Comparison of ENCODE assay signal across 15 cellular contexts in genomic region chr7:22174574-22174953, GRCh38.
A peak's percentile ranks its signal among the peaks of the same experiment; 100 is the strongest.
DNase-seq lines count a peak whose midpoint lies in the region; ATAC-seq and TF ChIP-seq lines count a peak whose summit lies in the region.
"Had no signal": no experiment of that assay in that cellular context is flagged by ENCODE, and none has a peak within 500 bp of the region (broad histone marks: within the 10 kb centered on the region; RNA-seq: fewer than 3 reads in every experiment).

No MANE protein-coding gene starts in this region.

- intact Hi-C loops in activated CD8-positive, alpha-beta T cell treated with anti-CD3 and anti-CD28 coated beads for 36 hours (cut with micrococcal nuclease) = no loop called here
- intact Hi-C loops in body of pancreas (cut with DNase I) = no loop called here

- H3K4me1 ChIP-seq in body of pancreas = peaks cover 64% of the 10 kb centered on the region
- H3K4me1 ChIP-seq: sigmoid colon had no signal

- H3K9me3 ChIP-seq in body of pancreas = no peaks in the 10 kb centered on the region
- H3K9me3 ChIP-seq: sigmoid colon had no signal

- TF ChIP-seq POLR2A in body of pancreas (IDR thresholded peaks at IDR 0.05) = no peak

- H3K4me1 Mint-ChIP-seq in activated CD8-positive, alpha-beta T cell treated with anti-CD3 and anti-CD28 coated beads, Interleukin-2, amount 10 ng/mL, durations not matched to agents 7 days and 5 days (ENCODE audit: low read depth) = peaks cover 17% of the 10 kb centered on the region
- H3K4me1 Mint-ChIP-seq in activated CD8-positive, alpha-beta T cell treated with anti-CD3 and anti-CD28 coated beads for 36 hours (ENCODE audit: low read depth) = peaks cover 7% of the 10 kb centered on the region
- peaks cover 14% of the 10 kb centered on the region for H3K4me1 Mint-ChIP-seq in stimulated activated memory B cell treated with anti-CD40 and anti-IgM and Interleukin-4, amounts not matched to agents 10 μg/mL and 1 μg/mL and 100 μg/mL, for 72 hours
- H3K4me1 Mint-ChIP-seq: nephron had no signal

- no peak for DNase-seq in activated CD8-positive, alpha-beta T cell treated with anti-CD3 and anti-CD28 coated beads, Interleukin-2, amount 10 ng/mL, durations not matched to agents 7 days and 5 days
- DNase-seq in activated CD8-positive, alpha-beta T cell treated with anti-CD3 and anti-CD28 coated beads for 36 hours = no peak
- DNase-seq in body of pancreas (no peak), foreskin fibroblast (no peak), NCI-H1092 (lab: John Stamatoyannopoulos, UW) (no peak)
- DNase-seq: activated gamma-delta T cell treated with Interleukin-2 at 50 U/mL for 16 hours; NCI-H2029 treated with DMSO at 0.1 percent for 48 hours; NCI-H774; sigmoid colon; stimulated activated naive CD4-positive, alpha-beta T cell treated with Interleukin-2 at 50 U/mL for 16 hours; T-helper 9 cell had no signal

- H3K36me3 Mint-ChIP-seq in activated CD8-positive, alpha-beta T cell treated with anti-CD3 and anti-CD28 coated beads, Interleukin-2, amount 10 ng/mL, durations not matched to agents 7 days and 5 days (ENCODE audit: low read depth) = no peaks in the 10 kb centered on the region
- no peaks in the 10 kb centered on the region for H3K36me3 Mint-ChIP-seq in activated CD8-positive, alpha-beta T cell treated with anti-CD3 and anti-CD28 coated beads for 36 hours (ENCODE audit: low read depth)
- peaks cover 6% of the 10 kb centered on the region for H3K36me3 Mint-ChIP-seq in stimulated activated memory B cell treated with anti-CD40 and anti-IgM and Interleukin-4, amounts not matched to agents 10 μg/mL and 1 μg/mL and 100 μg/mL, for 72 hours

- no peak for TF ChIP-seq CTCF in activated CD8-positive, alpha-beta T cell treated with anti-CD3 and anti-CD28 coated beads for 36 hours (IDR thresholded peaks at IDR 0.05)
- TF ChIP-seq CTCF in body of pancreas (IDR thresholded peaks at IDR 0.05) (no peak), foreskin fibroblast (IDR thresholded peaks at IDR 0.05; ENCODE audit: low read depth, low read length) (no peak)

- peak overlapping the region in 3 of 4 donors; percentile 60 to 81 (median 68) for H3K27ac ChIP-seq in body of pancreas
- H3K27ac ChIP-seq: sigmoid colon had no signal

- H3K27me3 ChIP-seq in body of pancreas = no peaks in the 10 kb centered on the region
- H3K27me3 ChIP-seq: sigmoid colon had no signal

- no peaks in the 10 kb centered on the region for H3K9me3 Mint-ChIP-seq in activated CD8-positive, alpha-beta T cell treated with anti-CD3 and anti-CD28 coated beads, Interleukin-2, amount 10 ng/mL, durations not matched to agents 7 days and 5 days (ENCODE audit: insufficient read depth)
- no peaks in the 10 kb centered on the region for H3K9me3 Mint-ChIP-seq in activated CD8-positive, alpha-beta T cell treated with anti-CD3 and anti-CD28 coated beads for 36 hours
- peaks cover 6% of the 10 kb centered on the region for H3K9me3 Mint-ChIP-seq in stimulated activated memory B cell treated with anti-CD40 and anti-IgM and Interleukin-4, amounts not matched to agents 10 μg/mL and 1 μg/mL and 100 μg/mL, for 72 hours

- peak; percentile 22 for ATAC-seq in activated CD8-positive, alpha-beta T cell treated with anti-CD3 and anti-CD28 coated beads, Interleukin-2, amount 10 ng/mL, durations not matched to agents 7 days and 5 days
- ATAC-seq in activated CD8-positive, alpha-beta T cell treated with anti-CD3 and anti-CD28 coated beads for 36 hours = no peak
- ATAC-seq in HG02642 (IDR thresholded peaks at IDR 0.05; ENCODE audit: poor library complexity, unreplicated experiment) (peak; percentile 14), body of pancreas (no peak), GM19351 (IDR thresholded peaks at IDR 0.05; ENCODE audit: unreplicated experiment) (no peak)
- no peak for ATAC-seq in stimulated activated memory B cell treated with anti-CD40 and anti-IgM and Interleukin-4, amounts not matched to agents 10 μg/mL and 1 μg/mL and 100 μg/mL, for 72 hours

- POLR2A ChIA-PET in activated CD8-positive, alpha-beta T cell treated with anti-CD3 and anti-CD28 coated beads, Interleukin-2, amount 10 ng/mL, durations not matched to agents 7 days and 5 days (lab: Charles Lee) = no interaction called here
- POLR2A ChIA-PET in activated CD8-positive, alpha-beta T cell treated with anti-CD3 and anti-CD28 coated beads for 36 hours (lab: Charles Lee) = no interaction called here

- no peak overlapping the region for H3K4me3 ChIP-seq in body of pancreas
- no peak overlapping the region for H3K4me3 ChIP-seq in foreskin fibroblast (ENCODE audit: low read depth in 1 of 2, low read length in 2 of 2)
- H3K4me3 ChIP-seq: sigmoid colon had no signal

- peaks cover 22% of the 10 kb centered on the region for H3K27me3 Mint-ChIP-seq in activated CD8-positive, alpha-beta T cell treated with anti-CD3 and anti-CD28 coated beads, Interleukin-2, amount 10 ng/mL, durations not matched to agents 7 days and 5 days (ENCODE audit: low read depth)
- peaks cover 4% of the 10 kb centered on the region for H3K27me3 Mint-ChIP-seq in activated CD8-positive, alpha-beta T cell treated with anti-CD3 and anti-CD28 coated beads for 36 hours
- H3K27me3 Mint-ChIP-seq in stimulated activated memory B cell treated with anti-CD40 and anti-IgM and Interleukin-4, amounts not matched to agents 10 μg/mL and 1 μg/mL and 100 μg/mL, for 72 hours = no peaks in the 10 kb centered on the region

- CTCF ChIA-PET in activated CD8-positive, alpha-beta T cell treated with anti-CD3 and anti-CD28 coated beads, Interleukin-2, amount 10 ng/mL, durations not matched to agents 7 days and 5 days (lab: Charles Lee) = interaction anchor here (1.0 kb wide), 1 partner anchor 315 kb away, joined by 4 read pairs; no protein-coding TSS in a partner anchor
- CTCF ChIA-PET in activated CD8-positive, alpha-beta T cell treated with anti-CD3 and anti-CD28 coated beads for 36 hours (lab: Charles Lee) = interaction anchor here (0.6 to 1.3 kb wide), 2 partner anchors 14 to 43 kb away, joined by 3 to 4 read pairs; no protein-coding TSS in a partner anchor

- H3K4me3 Mint-ChIP-seq in activated CD8-positive, alpha-beta T cell treated with anti-CD3 and anti-CD28 coated beads, Interleukin-2, amount 10 ng/mL, durations not matched to agents 7 days and 5 days = peak overlapping the region; percentile 0
- no peak overlapping the region for H3K4me3 Mint-ChIP-seq in activated CD8-positive, alpha-beta T cell treated with anti-CD3 and anti-CD28 coated beads for 36 hours
- H3K4me3 Mint-ChIP-seq in stimulated activated memory B cell treated with anti-CD40 and anti-IgM and Interleukin-4, amounts not matched to agents 10 μg/mL and 1 μg/mL and 100 μg/mL, for 72 hours = no peak overlapping the region
- H3K4me3 Mint-ChIP-seq: nephron had no signal

- H3K36me3 ChIP-seq in body of pancreas (replicated peaks in 1 of 2; ENCODE audit: insufficient read depth in 1 of 2, low read depth in 2 of 2) = no peaks in the 10 kb centered on the region
- H3K36me3 ChIP-seq: sigmoid colon had no signal

- no peak overlapping the region for H3K27ac Mint-ChIP-seq in activated CD8-positive, alpha-beta T cell treated with anti-CD3 and anti-CD28 coated beads, Interleukin-2, amount 10 ng/mL, durations not matched to agents 7 days and 5 days
- no peak overlapping the region for H3K27ac Mint-ChIP-seq in activated CD8-positive, alpha-beta T cell treated with anti-CD3 and anti-CD28 coated beads for 36 hours
- peak overlapping the region; percentile 57 for H3K27ac Mint-ChIP-seq in stimulated activated memory B cell treated with anti-CD40 and anti-IgM and Interleukin-4, amounts not matched to agents 10 μg/mL and 1 μg/mL and 100 μg/mL, for 72 hours
- H3K27ac Mint-ChIP-seq: nephron had no signal

Comparison
In these comparisons a context has a peak if more than half of its experiments do, and no peak if none do; other contexts are left out.
1. ATAC-seq: peak in activated CD8-positive, alpha-beta T cell treated with anti-CD3 and anti-CD28 coated beads, Interleukin-2, amount 10 ng/mL, durations not matched to agents 7 days and 5 days (single experiment) and HG02642 (single experiment); none in activated CD8-positive, alpha-beta T cell treated with anti-CD3 and anti-CD28 coated beads for 36 hours (single experiment), body of pancreas (single experiment), stimulated activated memory B cell treated with anti-CD40 and anti-IgM and Interleukin-4, amounts not matched to agents 10 μg/mL and 1 μg/mL and 100 μg/mL, for 72 hours (single experiment) and GM19351 (single experiment).